ENCODE assay signal across 19 cellular contexts in the genomic region with DNA sequence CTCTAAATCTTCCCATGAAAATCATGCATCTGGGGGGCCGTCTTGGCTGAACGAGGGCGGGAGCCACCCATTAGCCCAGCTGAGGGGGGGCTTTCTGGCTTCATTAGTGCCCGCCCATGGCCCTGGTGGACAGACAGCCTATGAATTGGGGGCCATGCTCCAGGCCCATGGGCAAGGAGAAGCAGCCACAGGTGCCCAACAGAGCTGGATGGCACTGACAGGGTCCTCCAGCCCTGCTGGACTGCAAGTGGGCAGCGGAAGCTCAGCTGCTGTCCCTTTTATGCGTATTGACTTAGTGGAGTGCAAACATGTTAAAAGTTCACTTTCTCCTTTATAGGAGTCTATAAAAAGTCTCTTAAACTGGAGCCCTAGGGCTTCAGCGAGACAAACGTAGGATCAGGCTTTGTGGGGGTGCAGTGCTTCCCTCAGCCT.
"Had no signal": no experiment of that assay in that cellular context is flagged by ENCODE, and none has a peak within 500 bp of the region (broad histone marks: within the 10 kb centered on the region; RNA-seq: fewer than 3 reads in every experiment).

No MANE protein-coding gene starts in this region.

- H3K9me3 Mint-ChIP-seq: activated naive CD4-positive, alpha-beta T cell treated with anti-CD3 and anti-CD28 coated beads, Interleukin-2, amount 50 U/mL, for 72 hours; activated T-cell treated with anti-CD3 and anti-CD28 coated beads, Interleukin-2, amount 50 U/mL, for 24 hours; activated T-helper 2 cell treated with anti-CD3 and anti-CD28 coated beads, Interferon-gamma antibody, Interleukin-2, Interleukin-4, amounts not matched to agents 10 μg/mL and 5 μg/mL and 100 μg/mL, durations not matched to agents 14 hours and 24 hours and 36 hours; effector memory CD8-positive, alpha-beta T cell; naive thymus-derived CD8-positive, alpha-beta T cell; stimulated activated memory B cell treated with anti-CD40 and anti-IgM and Interleukin-4, amounts not matched to agents 10 μg/mL and 1 μg/mL and 100 μg/mL, for 72 hours; T-helper 1 cell treated with Interleukin-12 subunit alpha and Interleukin-12 subunit beta and Interleukin-4 antibody, amounts not matched to agents 30 μg/mL and 1 μg/mL, for 36 hours; type B pancreatic cell had no signal

- H3K4me1 Mint-ChIP-seq: stimulated activated memory B cell treated with anti-CD40 and anti-IgM and Interleukin-4, amounts not matched to agents 10 μg/mL and 1 μg/mL and 100 μg/mL, for 72 hours had no signal

- H3K4me3 ChIP-seq: cardiac muscle cell, pancreas, spleen, testis had no signal

- H3K27me3 Mint-ChIP-seq: activated T-cell treated with anti-CD3 and anti-CD28 coated beads, Interleukin-2, amount 50 U/mL, for 24 hours; effector memory CD8-positive, alpha-beta T cell; naive thymus-derived CD8-positive, alpha-beta T cell; stimulated activated memory B cell treated with anti-CD40 and anti-IgM and Interleukin-4, amounts not matched to agents 10 μg/mL and 1 μg/mL and 100 μg/mL, for 72 hours; type B pancreatic cell had no signal

- H3K4me1 ChIP-seq: pancreas, spleen had no signal

- H3K4me3 Mint-ChIP-seq: activated T-cell treated with anti-CD3 and anti-CD28 coated beads, Interleukin-2, amount 50 U/mL, for 24 hours; effector memory CD8-positive, alpha-beta T cell; stimulated activated memory B cell treated with anti-CD40 and anti-IgM and Interleukin-4, amounts not matched to agents 10 μg/mL and 1 μg/mL and 100 μg/mL, for 72 hours; T-helper 1 cell treated with Interleukin-12 subunit alpha and Interleukin-12 subunit beta and Interleukin-4 antibody, amounts not matched to agents 30 μg/mL and 1 μg/mL, for 36 hours; type B pancreatic cell had no signal

- H3K9me3 ChIP-seq: neutrophil, pancreas, spleen, testis had no signal

- H3K36me3 ChIP-seq: cardiac muscle cell, pancreas, spleen had no signal

- ATAC-seq: activated naive CD4-positive, alpha-beta T cell treated with anti-CD3 and anti-CD28 coated beads, Interleukin-2, amount 50 U/mL, for 72 hours; effector memory CD8-positive, alpha-beta T cell; naive thymus-derived CD8-positive, alpha-beta T cell; pancreas; stimulated activated memory B cell treated with anti-CD40 and anti-IgM and Interleukin-4, amounts not matched to agents 10 μg/mL and 1 μg/mL and 100 μg/mL, for 72 hours had no signal

- H3K27me3 ChIP-seq: neutrophil, pancreas, spleen, testis had no signal

- H3K27ac Mint-ChIP-seq: activated naive CD4-positive, alpha-beta T cell treated with anti-CD3 and anti-CD28 coated beads, Interleukin-2, amount 50 U/mL, for 72 hours; activated T-cell treated with anti-CD3 and anti-CD28 coated beads, Interleukin-2, amount 50 U/mL, for 24 hours; activated T-helper 2 cell treated with anti-CD3 and anti-CD28 coated beads, Interferon-gamma antibody, Interleukin-2, Interleukin-4, amounts not matched to agents 10 μg/mL and 5 μg/mL and 100 μg/mL, durations not matched to agents 14 hours and 24 hours and 36 hours; effector memory CD8-positive, alpha-beta T cell; stimulated activated memory B cell treated with anti-CD40 and anti-IgM and Interleukin-4, amounts not matched to agents 10 μg/mL and 1 μg/mL and 100 μg/mL, for 72 hours; type B pancreatic cell had no signal

- H3K36me3 Mint-ChIP-seq: activated naive CD4-positive, alpha-beta T cell treated with anti-CD3 and anti-CD28 coated beads, Interleukin-2, amount 50 U/mL, for 72 hours; naive thymus-derived CD8-positive, alpha-beta T cell; type B pancreatic cell had no signal

- H3K27ac ChIP-seq: cardiac muscle cell, neutrophil, pancreas, spleen, testis had no signal

- DNase-seq: activated CD4-positive, alpha-beta T cell treated with anti-CD3 and anti-CD28 coated beads for 1 hour; activated CD4-positive, alpha-beta T cell treated with anti-CD3 and anti-CD28 coated beads, Interleukin-2, amount 50 U/mL, for 4 hours; activated T-cell treated with anti-CD3 and anti-CD28 coated beads, Interleukin-2, amount 50 U/mL, for 24 hours; amniotic stem cell; dermis blood vessel endothelial cell; effector memory CD8-positive, alpha-beta T cell; hippocampal formation; naive thymus-derived CD8-positive, alpha-beta T cell; pancreas; stimulated activated CD4-positive, alpha-beta T cell treated with anti-CD3 and anti-CD28 coated beads, Interleukin-4, amount 100 ng/mL, for 4 hours; testis had no signal
